In genomic region chr12:105834496-105834895, GRCh38 we compare ENCODE assay signal across 34 cellular contexts.
"Had no signal": no experiment of that assay in that cellular context is flagged by ENCODE, and none has a peak within 500 bp of the region (broad histone marks: within the 10 kb centered on the region; RNA-seq: fewer than 3 reads in every experiment).

No MANE protein-coding gene starts in this region.

- H3K36me3 ChIP-seq: adrenal gland had no signal

- H3K9me3 ChIP-seq: adrenal gland had no signal

- ATAC-seq: activated CD8-positive, alpha-beta T cell treated with anti-CD3 and anti-CD28 coated beads for 36 hours; activated naive CD4-positive, alpha-beta T cell treated with anti-CD3 and anti-CD28 coated beads, Interleukin-2, amount 50 U/mL, for 72 hours; activated T-cell treated with anti-CD3 and anti-CD28 coated beads, Interleukin-2, amount 50 U/mL, for 4 hours; activated T-cell treated with anti-CD3 and anti-CD28 coated beads, Interleukin-2, amount 50 U/mL, for 72 hours; activated T-helper 17 cell treated with anti-CD3 and anti-CD28 coated beads, Interleukin-2, amount 50 U/mL, for 72 hours; T-cell had no signal

- H3K9me3 Mint-ChIP-seq: activated B cell treated with CpG ODN at 0.5 μM for 24 hours; activated CD4-positive, alpha-beta memory T cell treated with anti-CD3 and anti-CD28 coated beads for 36 hours; activated CD4-positive, alpha-beta T cell treated with anti-CD3 and anti-CD28 coated beads, Interleukin-2, amount 10 ng/mL, durations not matched to agents 24 days and 14 days; activated CD8-positive, alpha-beta T cell treated with anti-CD3 and anti-CD28 coated beads for 36 hours; activated naive CD4-positive, alpha-beta T cell treated with anti-CD3 and anti-CD28 coated beads for 36 hours; activated naive CD4-positive, alpha-beta T cell treated with anti-CD3 and anti-CD28 coated beads, Interleukin-2, amount 50 U/mL, for 72 hours; activated naive CD8-positive, alpha-beta T cell treated with anti-CD3 and anti-CD28 coated beads for 36 hours; activated T-cell treated with anti-CD3 and anti-CD28 coated beads, Interleukin-2, amount 50 U/mL, for 4 hours; activated T-helper 1 cell treated with anti-CD3 and anti-CD28 coated beads, Interleukin-12 subunit alpha, Interleukin-12 subunit beta, Interleukin-2, Interleukin-4 antibody, amounts not matched to agents 30 ng/mL and 10 ng/mL and 1 ng/mL, durations not matched to agents 14 hours and 24 hours and 36 hours; activated T-helper 17 cell treated with anti-CD3 and anti-CD28 coated beads, Interleukin-2, amount 50 U/mL, for 72 hours; brain; T-cell; T-helper 1 cell treated with Interleukin-12 subunit alpha and Interleukin-12 subunit beta and Interleukin-4 antibody, amounts not matched to agents 30 μg/mL and 1 μg/mL, for 36 hours; T-helper 2 cell treated with Interferon-gamma antibody and Interleukin-4, amounts not matched to agents 5 μg/mL and 100 μg/mL, for 36 hours had no signal

- H3K4me1 Mint-ChIP-seq: activated B cell treated with CpG ODN at 0.5 μM for 24 hours; activated CD4-positive, alpha-beta T cell treated with anti-CD3 and anti-CD28 coated beads, Interleukin-2, amount 10 ng/mL, durations not matched to agents 24 days and 14 days; activated naive CD8-positive, alpha-beta T cell treated with anti-CD3 and anti-CD28 coated beads for 36 hours; activated T-helper 17 cell treated with anti-CD3 and anti-CD28 coated beads, Interleukin-2, amount 50 U/mL, for 72 hours; brain; T-cell had no signal

- H3K27me3 Mint-ChIP-seq: activated B cell treated with CpG ODN at 0.5 μM for 24 hours; activated CD4-positive, alpha-beta memory T cell treated with anti-CD3 and anti-CD28 coated beads for 36 hours; activated CD4-positive, alpha-beta T cell treated with anti-CD3 and anti-CD28 coated beads, Interleukin-2, amount 10 ng/mL, durations not matched to agents 24 days and 14 days; activated CD8-positive, alpha-beta T cell treated with anti-CD3 and anti-CD28 coated beads for 36 hours; activated T-helper 17 cell treated with anti-CD3 and anti-CD28 coated beads, Interleukin-2, amount 50 U/mL, for 72 hours; T-cell had no signal

- H3K27ac ChIP-seq: adrenal gland, VCaP had no signal

- FAIRE-seq: TTC549 had no signal

- DNase-seq: activated B cell treated with CpG ODN at 0.5 μM for 24 hours; activated CD4-positive, alpha-beta memory T cell treated with anti-CD3 and anti-CD28 coated beads for 36 hours; activated CD4-positive, alpha-beta T cell treated with anti-CD3 and anti-CD28 coated beads for 4 hours; activated CD4-positive, alpha-beta T cell treated with anti-CD3 and anti-CD28 coated beads, Interleukin-2, amount 10 ng/mL, durations not matched to agents 24 days and 14 days; activated CD4-positive, alpha-beta T cell treated with anti-CD3 and anti-CD28 coated beads, Interleukin-2, amount 50 U/mL, for 1 hour; activated CD4-positive, alpha-beta T cell treated with anti-CD3 and anti-CD28 coated beads, Interleukin-2, amount 50 U/mL, for 4 hours; activated CD4-positive, CD25-positive, alpha-beta regulatory T cell treated with anti-CD3 and anti-CD28 coated beads, Interleukin-2, amount 50 U/mL, for 72 hours; activated CD8-positive, alpha-beta memory T cell treated with anti-CD3 and anti-CD28 coated beads, Interleukin-2, amount 50 U/mL, for 4 hours; activated CD8-positive, alpha-beta T cell treated with anti-CD3 and anti-CD28 coated beads for 36 hours; activated effector memory CD4-positive, alpha-beta T cell treated with anti-CD3 and anti-CD28 coated beads, Interleukin-2, amount 50 U/mL, for 16 hours; activated gamma-delta T cell treated with Interleukin-2 at 50 U/mL for 16 hours; activated naive CD4-positive, alpha-beta T cell; activated naive CD4-positive, alpha-beta T cell treated with anti-CD3 and anti-CD28 coated beads for 36 hours; activated naive CD4-positive, alpha-beta T cell treated with anti-CD3 and anti-CD28 coated beads, Interleukin-2, amount 50 U/mL, for 16 hours; activated naive CD8-positive, alpha-beta T cell treated with anti-CD3 and anti-CD28 coated beads for 36 hours; activated T-cell treated with anti-CD3 and anti-CD28 coated beads for 4 hours; activated T-cell treated with anti-CD3 and anti-CD28 coated beads, Interleukin-2, amount 50 U/mL, for 1 hour; activated T-cell treated with anti-CD3 and anti-CD28 coated beads, Interleukin-2, amount 50 U/mL, for 4 hours; activated T-cell treated with anti-CD3 and anti-CD28 coated beads, Interleukin-2, amount 50 U/mL, for 72 hours; adrenal gland; amniotic stem cell; aorta; central memory CD4-positive, alpha-beta T cell; T-cell; T-helper 2 cell; T-helper 9 cell had no signal

- H3K27ac Mint-ChIP-seq: activated B cell treated with CpG ODN at 0.5 μM for 24 hours; activated CD4-positive, alpha-beta memory T cell treated with anti-CD3 and anti-CD28 coated beads for 36 hours; activated CD4-positive, alpha-beta T cell treated with anti-CD3 and anti-CD28 coated beads, Interleukin-2, amount 10 ng/mL, durations not matched to agents 24 days and 14 days; activated CD8-positive, alpha-beta T cell treated with anti-CD3 and anti-CD28 coated beads for 36 hours; activated naive CD4-positive, alpha-beta T cell treated with anti-CD3 and anti-CD28 coated beads for 36 hours; activated naive CD8-positive, alpha-beta T cell treated with anti-CD3 and anti-CD28 coated beads for 36 hours; activated T-cell treated with anti-CD3 and anti-CD28 coated beads, Interleukin-2, amount 50 U/mL, for 72 hours; activated T-helper 1 cell treated with anti-CD3 and anti-CD28 coated beads, Interleukin-12 subunit alpha, Interleukin-12 subunit beta, Interleukin-2, Interleukin-4 antibody, amounts not matched to agents 30 ng/mL and 10 ng/mL and 1 ng/mL, durations not matched to agents 14 hours and 24 hours and 36 hours; activated T-helper 17 cell treated with anti-CD3 and anti-CD28 coated beads, Interleukin-2, amount 50 U/mL, for 72 hours; T-cell; T-helper 1 cell treated with Interleukin-12 subunit alpha and Interleukin-12 subunit beta and Interleukin-4 antibody, amounts not matched to agents 30 μg/mL and 1 μg/mL, for 36 hours; T-helper 2 cell treated with Interferon-gamma antibody and Interleukin-4, amounts not matched to agents 5 μg/mL and 100 μg/mL, for 36 hours had no signal

- H3K4me3 Mint-ChIP-seq: activated B cell treated with CpG ODN at 0.5 μM for 24 hours; activated CD4-positive, alpha-beta memory T cell treated with anti-CD3 and anti-CD28 coated beads for 36 hours; activated CD4-positive, alpha-beta T cell treated with anti-CD3 and anti-CD28 coated beads, Interleukin-2, amount 10 ng/mL, durations not matched to agents 24 days and 14 days; activated CD8-positive, alpha-beta T cell treated with anti-CD3 and anti-CD28 coated beads for 36 hours; activated naive CD4-positive, alpha-beta T cell treated with anti-CD3 and anti-CD28 coated beads for 36 hours; activated naive CD8-positive, alpha-beta T cell treated with anti-CD3 and anti-CD28 coated beads for 36 hours; activated T-cell treated with anti-CD3 and anti-CD28 coated beads, Interleukin-2, amount 50 U/mL, for 4 hours; activated T-cell treated with anti-CD3 and anti-CD28 coated beads, Interleukin-2, amount 50 U/mL, for 72 hours; activated T-helper 1 cell treated with anti-CD3 and anti-CD28 coated beads, Interleukin-12 subunit alpha, Interleukin-12 subunit beta, Interleukin-2, Interleukin-4 antibody, amounts not matched to agents 30 ng/mL and 10 ng/mL and 1 ng/mL, durations not matched to agents 14 hours and 24 hours and 36 hours; activated T-helper 17 cell treated with anti-CD3 and anti-CD28 coated beads, Interleukin-2, amount 50 U/mL, for 72 hours; brain; T-cell; T-helper 1 cell treated with Interleukin-12 subunit alpha and Interleukin-12 subunit beta and Interleukin-4 antibody, amounts not matched to agents 30 μg/mL and 1 μg/mL, for 36 hours; T-helper 2 cell treated with Interferon-gamma antibody and Interleukin-4, amounts not matched to agents 5 μg/mL and 100 μg/mL, for 36 hours had no signal

- H3K4me1 ChIP-seq: adrenal gland had no signal

- H3K27me3 ChIP-seq: adrenal gland had no signal

- H3K36me3 Mint-ChIP-seq: activated CD4-positive, alpha-beta memory T cell treated with anti-CD3 and anti-CD28 coated beads for 36 hours; activated naive CD4-positive, alpha-beta T cell treated with anti-CD3 and anti-CD28 coated beads, Interleukin-2, amount 50 U/mL, for 72 hours; activated naive CD8-positive, alpha-beta T cell treated with anti-CD3 and anti-CD28 coated beads for 36 hours; brain; T-cell had no signal

- H3K4me3 ChIP-seq: adrenal gland had no signal
